Comparison of ENCODE assay signal across 8 cellular contexts in genomic region chr1:13699936-13700520, GRCh38. TPM values are rescaled to one million over a fixed set of nuclear protein-coding genes. Genes with fewer than 3 reads are reported as not detected.
DNase-seq lines count a peak whose midpoint lies in the region; ATAC-seq lines count a peak whose summit lies in the region.

Gene PRDM2 (plus strand): TSS chr1:13700188. CDS start chr1:13715606, 15,418 bp downstream.

- peaks cover 24% of the 10 kb centered on the region for H3K27me3 ChIP-seq in ectodermal cell (ENCODE audit: control insufficient read depth, insufficient read depth, low read length, poor library complexity, severe bottlenecking)

- H3K4me1 ChIP-seq in ectodermal cell (ENCODE audit: control insufficient read depth, insufficient read depth, low read length): no peaks in the 10 kb centered on the region

- DNase-seq in EL (peak; percentile 49), NCI-H1092 (lab: John Stamatoyannopoulos, UW) (peak; percentile 51), medulla oblongata (ENCODE audit: extremely low spot score) (peak; percentile 18), OCI-M2 (lab: John Stamatoyannopoulos, UW; ENCODE audit: unreplicated experiment) (no peak)
- DNase-seq in activated CD4-positive, alpha-beta T cell treated with anti-CD3 and anti-CD28 coated beads, Interleukin-2, amount 50 U/mL, for 4 hours: peak; percentile 43 to 50
- peak; percentile 33 for DNase-seq in stimulated activated CD8-positive, alpha-beta memory T cell treated with anti-CD3 and anti-CD28 coated beads, Interleukin-12 subunit alpha, Interleukin-12 subunit beta, amount 100 ng/mL, for 1 hour (ENCODE audit: low read depth)

- no peaks in the 10 kb centered on the region for H3K36me3 ChIP-seq in ectodermal cell (ENCODE audit: control insufficient read depth, insufficient read depth, low read length)

- no peaks in the 10 kb centered on the region for H3K9me3 ChIP-seq in ectodermal cell (ENCODE audit: control insufficient read depth, low read length)

- peak; percentile 37 for ATAC-seq in GM21717 (IDR thresholded peaks at IDR 0.05; ENCODE audit: unreplicated experiment)

- H3K27ac ChIP-seq in ectodermal cell (ENCODE audit: insufficient read depth, low read depth, low read length, poor library complexity, severe bottlenecking): no peak within 1 kb of the TSS

- WGBS in ectodermal cell, 2 experiments: 1 to 2% methylated on average over 87 of the region's 87 CpGs

- H3K4me3 ChIP-seq in ectodermal cell (ENCODE audit: insufficient read depth, low read depth, low read length): peak within 1 kb of the TSS; percentile 62

RNA-seq across cellular contexts. Expression of gene PRDM2, which starts in this region (rescaled TPM):
- 36.0 TPM for polyA plus RNA-seq in ectodermal cell (2013, experiment 1 of 4)
- polyA plus RNA-seq in ectodermal cell (2013, experiment 2 of 4): 35.7 TPM
- 30.1 TPM for polyA plus RNA-seq in ectodermal cell (2013, experiment 3 of 4)
- polyA plus RNA-seq in ectodermal cell (2013, experiment 4 of 4): 30.1 TPM
